ENCODE assay signal across 20 cellular contexts in genomic region chr10:51047857-51048256, GRCh38. TPM values are rescaled to one million over a fixed set of nuclear protein-coding genes. Genes with fewer than 3 reads are reported as not detected.
DNase-seq lines count a peak whose midpoint lies in the region; ATAC-seq and TF ChIP-seq lines count a peak whose summit lies in the region.
"Had no signal": no experiment of that assay in that cellular context is flagged by ENCODE, and none has a peak within 500 bp of the region (broad histone marks: within the 10 kb centered on the region; RNA-seq: fewer than 3 reads in every experiment).

No MANE protein-coding gene starts in this region.

- no peak for DNase-seq in AG10803 (ENCODE audit: low read depth)
- peak; percentile 47 for DNase-seq in SK-MEL-5 (ENCODE audit: low read depth, low spot score)
- peak; percentile 54 for DNase-seq in fibroblast of the aortic adventitia (ENCODE audit: low read depth)
- no peak for DNase-seq in ovary
- DNase-seq in stimulated activated naive CD8-positive, alpha-beta T cell treated with anti-CD3 and anti-CD28 coated beads, Interleukin-15, amount 100 ng/mL, for 72 hours: no peak
- no peak for DNase-seq in stimulated activated CD4-positive, alpha-beta T cell treated with anti-CD3 and anti-CD28 coated beads, Interleukin-15, amount 100 ng/mL, for 24 hours
- DNase-seq: activated CD4-positive, alpha-beta memory T cell treated with anti-CD3 and anti-CD28 coated beads, Interleukin-2, amount 10 ng/mL, durations not matched to agents 7 days and 5 days; activated T-cell treated with anti-CD3 and anti-CD28 coated beads, Interleukin-2, amount 50 U/mL, for 24 hours; effector memory CD8-positive, alpha-beta T cell; GOT3; MG63; natural killer cell; NCI-H187; NCI-H446 had no signal

- intact Hi-C loops in ovary (cut with DNase I): loop anchor here in 1 of 4 donors (5.0 kb wide), 1 partner anchor 36 kb away; no protein-coding TSS in a partner anchor

- no peak for TF ChIP-seq POLR2A in ovary (IDR thresholded peaks at IDR 0.05)

- H3K4me3 Mint-ChIP-seq in stimulated activated naive CD8-positive, alpha-beta T cell treated with anti-CD3 and anti-CD28 coated beads, Interleukin-15, amount 100 ng/mL, for 72 hours: no peak overlapping the region
- H3K4me3 Mint-ChIP-seq: activated CD4-positive, alpha-beta memory T cell treated with anti-CD3 and anti-CD28 coated beads, Interleukin-2, amount 10 ng/mL, durations not matched to agents 7 days and 5 days; activated naive CD4-positive, alpha-beta T cell treated with anti-CD3 and anti-CD28 coated beads, Interleukin-2, amount 50 U/mL, for 24 hours; activated T-cell treated with anti-CD3 and anti-CD28 coated beads, Interleukin-2, amount 50 U/mL, for 24 hours; effector memory CD8-positive, alpha-beta T cell; natural killer cell; stimulated activated naive CD8-positive, alpha-beta T cell treated with anti-CD3 and anti-CD28 coated beads, Interleukin-15, Interleukin-2, amounts not matched to agents 100 ng/mL and 50 ng/mL, for 24 hours; T-helper 1 cell treated with Interleukin-12 subunit alpha and Interleukin-12 subunit beta and Interleukin-4 antibody, amounts not matched to agents 30 μg/mL and 1 μg/mL, for 36 hours had no signal

- H3K4me3 ChIP-seq in AG10803 (ENCODE audit: low read length) (no peak overlapping the region), fibroblast of the aortic adventitia (ENCODE audit: low read depth, low read length) (no peak overlapping the region), ovary (no peak overlapping the region)
- H3K4me3 ChIP-seq: lung, MG63 had no signal

- H3K36me3 ChIP-seq in ovary: no peaks in the 10 kb centered on the region
- H3K36me3 ChIP-seq: MG63 had no signal

- no peak overlapping the region for H3K27ac Mint-ChIP-seq in stimulated activated naive CD8-positive, alpha-beta T cell treated with anti-CD3 and anti-CD28 coated beads, Interleukin-15, amount 100 ng/mL, for 72 hours
- H3K27ac Mint-ChIP-seq: activated CD4-positive, alpha-beta memory T cell treated with anti-CD3 and anti-CD28 coated beads, Interleukin-2, amount 10 ng/mL, durations not matched to agents 7 days and 5 days; activated naive CD4-positive, alpha-beta T cell treated with anti-CD3 and anti-CD28 coated beads, Interleukin-2, amount 50 U/mL, for 24 hours; activated T-cell treated with anti-CD3 and anti-CD28 coated beads, Interleukin-2, amount 50 U/mL, for 24 hours; effector memory CD8-positive, alpha-beta T cell; natural killer cell; stimulated activated naive CD8-positive, alpha-beta T cell treated with anti-CD3 and anti-CD28 coated beads, Interleukin-15, Interleukin-2, amounts not matched to agents 100 ng/mL and 50 ng/mL, for 24 hours; T-helper 1 cell treated with Interleukin-12 subunit alpha and Interleukin-12 subunit beta and Interleukin-4 antibody, amounts not matched to agents 30 μg/mL and 1 μg/mL, for 36 hours had no signal

- no peaks in the 10 kb centered on the region for H3K4me1 Mint-ChIP-seq in stimulated activated naive CD8-positive, alpha-beta T cell treated with anti-CD3 and anti-CD28 coated beads, Interleukin-15, amount 100 ng/mL, for 72 hours
- H3K4me1 Mint-ChIP-seq: activated CD4-positive, alpha-beta memory T cell treated with anti-CD3 and anti-CD28 coated beads, Interleukin-2, amount 10 ng/mL, durations not matched to agents 7 days and 5 days; activated naive CD4-positive, alpha-beta T cell treated with anti-CD3 and anti-CD28 coated beads, Interleukin-2, amount 50 U/mL, for 24 hours; natural killer cell had no signal

- WGBS in ovary, 3 donors: 40 to 50% (median 44%) methylated on average over 2 of the region's 2 CpGs

- ATAC-seq in stimulated activated naive CD8-positive, alpha-beta T cell treated with anti-CD3 and anti-CD28 coated beads, Interleukin-15, amount 100 ng/mL, for 72 hours: no peak
- ATAC-seq in GM19467 (IDR thresholded peaks at IDR 0.05; ENCODE audit: unreplicated experiment): no peak
- no peak for ATAC-seq in GM19452 (IDR thresholded peaks at IDR 0.05; ENCODE audit: unreplicated experiment)
- ATAC-seq: effector memory CD8-positive, alpha-beta T cell; natural killer cell had no signal

- no peaks in the 10 kb centered on the region for H3K27me3 ChIP-seq in ovary
- H3K27me3 ChIP-seq: MG63 had no signal

- H3K27me3 Mint-ChIP-seq in stimulated activated naive CD8-positive, alpha-beta T cell treated with anti-CD3 and anti-CD28 coated beads, Interleukin-15, amount 100 ng/mL, for 72 hours: no peaks in the 10 kb centered on the region
- H3K27me3 Mint-ChIP-seq: activated CD4-positive, alpha-beta memory T cell treated with anti-CD3 and anti-CD28 coated beads, Interleukin-2, amount 10 ng/mL, durations not matched to agents 7 days and 5 days; effector memory CD8-positive, alpha-beta T cell; stimulated activated naive CD8-positive, alpha-beta T cell treated with anti-CD3 and anti-CD28 coated beads, Interleukin-15, Interleukin-2, amounts not matched to agents 100 ng/mL and 50 ng/mL, for 24 hours had no signal

- no peaks in the 10 kb centered on the region for H3K9me3 ChIP-seq in ovary
- H3K9me3 ChIP-seq: MG63 had no signal

- TF ChIP-seq EP300 in ovary (IDR thresholded peaks at IDR 0.05): no peak

- peaks cover 2% of the 10 kb centered on the region for H3K4me1 ChIP-seq in ovary (ENCODE audit: insufficient read depth)

- H3K9me3 Mint-ChIP-seq in stimulated activated naive CD8-positive, alpha-beta T cell treated with anti-CD3 and anti-CD28 coated beads, Interleukin-15, amount 100 ng/mL, for 72 hours: no peaks in the 10 kb centered on the region
- H3K9me3 Mint-ChIP-seq: activated CD4-positive, alpha-beta memory T cell treated with anti-CD3 and anti-CD28 coated beads, Interleukin-2, amount 10 ng/mL, durations not matched to agents 7 days and 5 days; activated naive CD4-positive, alpha-beta T cell treated with anti-CD3 and anti-CD28 coated beads, Interleukin-2, amount 50 U/mL, for 24 hours; activated T-cell treated with anti-CD3 and anti-CD28 coated beads, Interleukin-2, amount 50 U/mL, for 24 hours; effector memory CD8-positive, alpha-beta T cell; natural killer cell; stimulated activated naive CD8-positive, alpha-beta T cell treated with anti-CD3 and anti-CD28 coated beads, Interleukin-15, Interleukin-2, amounts not matched to agents 100 ng/mL and 50 ng/mL, for 24 hours; T-helper 1 cell treated with Interleukin-12 subunit alpha and Interleukin-12 subunit beta and Interleukin-4 antibody, amounts not matched to agents 30 μg/mL and 1 μg/mL, for 36 hours had no signal

- in situ Hi-C loops in SK-MEL-5 (cut with HindIII; ENCODE audit: low pct_unique_long_range_greater_than_20kb, low sequenced_read_pairs): no loop called here

- TF ChIP-seq CTCF in AG10803 (conservative IDR thresholded peaks at IDR 0.05; ENCODE audit: low read length) (peak; percentile 36), fibroblast of the aortic adventitia (IDR thresholded peaks at IDR 0.05; ENCODE audit: insufficient read depth, low read length) (peak; percentile 45), ovary (IDR thresholded peaks at IDR 0.05) (peak in 2 of 3 donors; percentile 25 to 41)

- no peak overlapping the region for H3K27ac ChIP-seq in ovary

RNA-seq across cellular contexts. Expression of gene PRKG1, which starts 26.4 kb away (rescaled TPM):
- 4.6 and 5.5 TPM in 2 replicates for total RNA-seq in SK-MEL-5 (2014; rRNA removed; shearing (Covaris generic))
- polyA plus RNA-seq in SK-MEL-5 (2015; cell fraction: cytosol; rRNA removed): 1.7 and 2.7 TPM in 2 replicates
- 1.2 and 1.6 TPM in 2 replicates for polyA plus RNA-seq in SK-MEL-5 (2015; cell fraction: nucleus; rRNA removed)
- 45.6 and 60.2 TPM in 2 replicates for total RNA-seq in fibroblast of the aortic adventitia (ENCODE audit: low replicate concordance)
- 10 to 100 TPM in 6 of 7 donors, 1 to 10 TPM in 1; 8.4 to 21.1 (median 16.6) TPM for total RNA-seq in ovary
- polyA plus RNA-seq in ovary: 10 to 100 TPM in 1 of 2 donors, 1 to 10 TPM in 1; 2.8 to 10.4 TPM
- total RNA-seq: activated CD4-positive, alpha-beta memory T cell treated with anti-CD3 and anti-CD28 coated beads, Interleukin-2, amount 10 ng/mL, durations not matched to agents 7 days and 5 days had no signal

Comparison
In these comparisons a context has a peak if more than half of its experiments do, and no peak if none do; other contexts are left out.
1. DNase-seq: peak in SK-MEL-5 (single experiment) and fibroblast of the aortic adventitia (single experiment); none in AG10803 (single experiment), ovary (0 of 5), stimulated activated naive CD8-positive, alpha-beta T cell treated with anti-CD3 and anti-CD28 coated beads, Interleukin-15, amount 100 ng/mL, for 72 hours (0 of 2) and stimulated activated CD4-positive, alpha-beta T cell treated with anti-CD3 and anti-CD28 coated beads, Interleukin-15, amount 100 ng/mL, for 24 hours (single experiment).
2. Peak in every context shown above with its lines, with median percentiles within 50 percentile points of each other: CTCF ChIP-seq.